Comparison of ENCODE assay signal across 9 cellular contexts in genomic region chr3:129560931-129561594, GRCh38. TPM values are rescaled to one million over a fixed set of nuclear protein-coding genes. Genes with fewer than 3 reads are reported as not detected.
DNase-seq lines count a peak whose midpoint lies in the region; ATAC-seq and TF ChIP-seq lines count a peak whose summit lies in the region.
"Had no signal": no experiment of that assay in that cellular context is flagged by ENCODE, and none has a peak within 500 bp of the region (broad histone marks: within the 10 kb centered on the region; RNA-seq: fewer than 3 reads in every experiment).

No MANE protein-coding gene starts in this region.

- H3K27me3 Mint-ChIP-seq in HFFc6 (ENCODE audit: insufficient read depth) = peaks cover 7% of the 10 kb centered on the region
- peaks cover 14% of the 10 kb centered on the region for H3K27me3 Mint-ChIP-seq in stimulated activated memory B cell treated with anti-CD40 and anti-IgM and Interleukin-4, amounts not matched to agents 10 μg/mL and 1 μg/mL and 100 μg/mL, for 72 hours
- H3K27me3 Mint-ChIP-seq: T-helper 17 cell had no signal

- H3K36me3 Mint-ChIP-seq in HFFc6 (ENCODE audit: low read depth) = peaks cover 32% of the 10 kb centered on the region
- H3K36me3 Mint-ChIP-seq in stimulated activated memory B cell treated with anti-CD40 and anti-IgM and Interleukin-4, amounts not matched to agents 10 μg/mL and 1 μg/mL and 100 μg/mL, for 72 hours = no peaks in the 10 kb centered on the region

- H3K4me3 Mint-ChIP-seq in HFFc6 = peak overlapping the region; percentile 82
- H3K4me3 Mint-ChIP-seq in stimulated activated memory B cell treated with anti-CD40 and anti-IgM and Interleukin-4, amounts not matched to agents 10 μg/mL and 1 μg/mL and 100 μg/mL, for 72 hours = no peak overlapping the region
- H3K4me3 Mint-ChIP-seq: T-helper 17 cell had no signal

- no peaks in the 10 kb centered on the region for H3K9me3 Mint-ChIP-seq in HFFc6
- H3K9me3 Mint-ChIP-seq in stimulated activated memory B cell treated with anti-CD40 and anti-IgM and Interleukin-4, amounts not matched to agents 10 μg/mL and 1 μg/mL and 100 μg/mL, for 72 hours = no peaks in the 10 kb centered on the region

- TF ChIP-seq CTCF in HFFc6 (IDR thresholded peaks at IDR 0.05) (no peak), cardiac fibroblast (IDR thresholded peaks at IDR 0.05; ENCODE audit: low read depth, low read length) (no peak)

- H3K4me1 Mint-ChIP-seq in HFFc6 (ENCODE audit: low read depth) = peaks cover 49% of the 10 kb centered on the region
- H3K4me1 Mint-ChIP-seq in stimulated activated memory B cell treated with anti-CD40 and anti-IgM and Interleukin-4, amounts not matched to agents 10 μg/mL and 1 μg/mL and 100 μg/mL, for 72 hours = peaks cover 19% of the 10 kb centered on the region

- peak; percentile 76 for DNase-seq in HFFc6
- peak; percentile 84 to 95 for DNase-seq in cardiac fibroblast (ENCODE audit: low read depth in 2 of 2)
- no peak for DNase-seq in left lobe of liver (ENCODE audit: low spot score)
- DNase-seq in SW480 (ENCODE audit: low spot score) = no peak
- no peak for DNase-seq in DMS79 treated with DMSO at 0.1 percent for 48 hours (lab: John Stamatoyannopoulos, UW)
- no peak for DNase-seq in NCI-H1048 (lab: John Stamatoyannopoulos, UW)
- DNase-seq: T-helper 17 cell had no signal

- ATAC-seq in left lobe of liver (peak; percentile 65), GM18867 (IDR thresholded peaks at IDR 0.05; ENCODE audit: unreplicated experiment) (no peak)
- ATAC-seq in stimulated activated memory B cell treated with anti-CD40 and anti-IgM and Interleukin-4, amounts not matched to agents 10 μg/mL and 1 μg/mL and 100 μg/mL, for 72 hours = peak; percentile 24
- ATAC-seq: T-helper 17 cell had no signal

- H3K27ac Mint-ChIP-seq in HFFc6 = peak overlapping the region; percentile 97
- peak overlapping the region; percentile 46 for H3K27ac Mint-ChIP-seq in stimulated activated memory B cell treated with anti-CD40 and anti-IgM and Interleukin-4, amounts not matched to agents 10 μg/mL and 1 μg/mL and 100 μg/mL, for 72 hours
- H3K27ac Mint-ChIP-seq: T-helper 17 cell had no signal

- H3K4me3 ChIP-seq in cardiac fibroblast (replicated peaks in 1 of 2; ENCODE audit: low read depth in 2 of 2, low read length in 2 of 2) = no peak overlapping the region

RNA-seq across cellular contexts. Expression of gene H1-8, which starts 18.1 kb away (rescaled TPM):
- total RNA-seq in HFFc6 (2021; fragmentation: NEBNext Ultra II Directional; extraction: Animal tissue kit (Norgen Biotek cat#: 25700)) = not detected
- not detected for total RNA-seq in left lobe of liver
- total RNA-seq: T-helper 17 cell had no signal

RNA-seq across cellular contexts. Expression of gene RHO, which starts 32.6 kb away (rescaled TPM):
- not detected for total RNA-seq in HFFc6 (2021; fragmentation: NEBNext Ultra II Directional; extraction: Animal tissue kit (Norgen Biotek cat#: 25700))
- total RNA-seq in left lobe of liver = not detected
- total RNA-seq: T-helper 17 cell had no signal

RNA-seq across cellular contexts. Expression of gene PLXND1, which starts 45.4 kb away (rescaled TPM):
- total RNA-seq in HFFc6 (2021; fragmentation: NEBNext Ultra II Directional; extraction: Animal tissue kit (Norgen Biotek cat#: 25700)) = 100 to 1,000 TPM in 5 of 6 experiments, 10 to 100 TPM in 1; 86.7 to 118 (median 108) TPM
- total RNA-seq in left lobe of liver = 29.5 TPM

Comparison
In these comparisons a context has a peak if more than half of its experiments do, and no peak if none do; other contexts are left out.
1. DNase-seq: peak in HFFc6 (single experiment) and cardiac fibroblast (2 of 2); none in left lobe of liver (single experiment), SW480 (single experiment), DMS79 treated with DMSO at 0.1 percent for 48 hours (single experiment) and NCI-H1048 (single experiment).